Comparison of ENCODE assay signal across 36 cellular contexts in genomic region chr4:86841309-86841708, GRCh38. TPM values are rescaled to one million over a fixed set of nuclear protein-coding genes. Genes with fewer than 3 reads are reported as not detected.
"Had no signal": no experiment of that assay in that cellular context is flagged by ENCODE, and none has a peak within 500 bp of the region (broad histone marks: within the 10 kb centered on the region; RNA-seq: fewer than 3 reads in every experiment).

No MANE protein-coding gene starts in this region.

- H3K9me3 Mint-ChIP-seq: activated B cell treated with CpG ODN at 0.5 μM for 24 hours; activated naive CD4-positive, alpha-beta T cell treated with anti-CD3 and anti-CD28 coated beads for 36 hours; activated naive CD8-positive, alpha-beta T cell treated with anti-CD3 and anti-CD28 coated beads for 36 hours; activated T-cell treated with anti-CD3 and anti-CD28 coated beads, Interleukin-2, amount 50 U/mL, for 72 hours; effector memory CD8-positive, alpha-beta T cell; memory B cell; naive thymus-derived CD4-positive, alpha-beta T cell; stimulated activated naive B cell treated with anti-CD40 and anti-IgM and Interleukin-4, amounts not matched to agents 10 μg/mL and 1 μg/mL and 100 μg/mL, for 72 hours had no signal

- H3K4me3 ChIP-seq: adrenal gland, gastrocnemius medialis, heart left ventricle, pancreas, prostate gland, stomach, tibial artery, upper lobe of right lung had no signal

- DNase-seq: activated B cell treated with CpG ODN at 0.5 μM for 24 hours; activated CD8-positive, alpha-beta memory T cell treated with anti-CD3 and anti-CD28 coated beads, Interleukin-2, amount 10 ng/mL, durations not matched to agents 7 days and 5 days; activated CD8-positive, alpha-beta T cell treated with anti-CD3 and anti-CD28 coated beads, Interleukin-2, amount 10 ng/mL, durations not matched to agents 7 days and 5 days; activated naive CD4-positive, alpha-beta T cell treated with anti-CD3 and anti-CD28 coated beads for 36 hours; activated naive CD8-positive, alpha-beta T cell treated with anti-CD3 and anti-CD28 coated beads for 36 hours; activated T-cell treated with anti-CD3 and anti-CD28 coated beads for 4 hours; activated T-cell treated with anti-CD3 and anti-CD28 coated beads, Interleukin-2, amount 50 U/mL, for 72 hours; adrenal gland; aorta; caudate nucleus; cortex of kidney; effector memory CD8-positive, alpha-beta T cell; gastrocnemius medialis; heart left ventricle; hypothalamus; immature natural killer cell; midbrain; naive thymus-derived CD4-positive, alpha-beta T cell; nucleus accumbens; pancreas; retina; small intestine; stimulated activated CD4-positive, alpha-beta T cell treated with anti-CD3 and anti-CD28 coated beads, Interleukin-2, amount 100 ng/mL, for 24 hours; stimulated activated naive B cell treated with anti-CD40 and anti-IgM and Interleukin-4, amounts not matched to agents 10 μg/mL and 1 μg/mL and 100 μg/mL, for 72 hours; stomach; T-cell; tibial artery; upper lobe of right lung had no signal

- H3K27ac Mint-ChIP-seq: activated B cell treated with CpG ODN at 0.5 μM for 24 hours; activated CD8-positive, alpha-beta memory T cell treated with anti-CD3 and anti-CD28 coated beads, Interleukin-2, amount 10 ng/mL, durations not matched to agents 7 days and 5 days; activated CD8-positive, alpha-beta T cell treated with anti-CD3 and anti-CD28 coated beads, Interleukin-2, amount 10 ng/mL, durations not matched to agents 7 days and 5 days; activated naive CD4-positive, alpha-beta T cell treated with anti-CD3 and anti-CD28 coated beads for 36 hours; activated naive CD8-positive, alpha-beta T cell treated with anti-CD3 and anti-CD28 coated beads for 36 hours; activated T-cell treated with anti-CD3 and anti-CD28 coated beads, Interleukin-2, amount 50 U/mL, for 72 hours; brain; effector memory CD8-positive, alpha-beta T cell; immature natural killer cell; memory B cell; naive thymus-derived CD4-positive, alpha-beta T cell; stimulated activated naive B cell treated with anti-CD40 and anti-IgM and Interleukin-4, amounts not matched to agents 10 μg/mL and 1 μg/mL and 100 μg/mL, for 72 hours; T-cell had no signal

- H3K36me3 Mint-ChIP-seq: activated CD8-positive, alpha-beta memory T cell treated with anti-CD3 and anti-CD28 coated beads, Interleukin-2, amount 10 ng/mL, durations not matched to agents 7 days and 5 days; activated naive CD8-positive, alpha-beta T cell treated with anti-CD3 and anti-CD28 coated beads for 36 hours; brain; immature natural killer cell; memory B cell; naive thymus-derived CD4-positive, alpha-beta T cell; stimulated activated naive B cell treated with anti-CD40 and anti-IgM and Interleukin-4, amounts not matched to agents 10 μg/mL and 1 μg/mL and 100 μg/mL, for 72 hours; T-cell had no signal

- H3K4me1 ChIP-seq: adrenal gland, gastrocnemius medialis, heart left ventricle, pancreas, prostate gland, tibial artery, upper lobe of right lung had no signal

- H3K27me3 ChIP-seq: adrenal gland, gastrocnemius medialis, heart left ventricle, pancreas, stomach, tibial artery, upper lobe of right lung had no signal

- H3K27ac ChIP-seq: adrenal gland, gastrocnemius medialis, heart left ventricle, pancreas, prostate gland, stomach, tibial artery, upper lobe of right lung had no signal

- H3K36me3 ChIP-seq: adrenal gland, gastrocnemius medialis, heart left ventricle, pancreas, prostate gland, stomach, tibial artery, upper lobe of right lung had no signal

- FAIRE-seq: pancreas, small intestine had no signal

- H3K4me1 Mint-ChIP-seq: activated B cell treated with CpG ODN at 0.5 μM for 24 hours; activated CD8-positive, alpha-beta memory T cell treated with anti-CD3 and anti-CD28 coated beads, Interleukin-2, amount 10 ng/mL, durations not matched to agents 7 days and 5 days; activated naive CD8-positive, alpha-beta T cell treated with anti-CD3 and anti-CD28 coated beads for 36 hours; brain; immature natural killer cell; memory B cell; naive thymus-derived CD4-positive, alpha-beta T cell; stimulated activated naive B cell treated with anti-CD40 and anti-IgM and Interleukin-4, amounts not matched to agents 10 μg/mL and 1 μg/mL and 100 μg/mL, for 72 hours; T-cell had no signal

- H3K27me3 Mint-ChIP-seq: activated B cell treated with CpG ODN at 0.5 μM for 24 hours; activated CD8-positive, alpha-beta memory T cell treated with anti-CD3 and anti-CD28 coated beads, Interleukin-2, amount 10 ng/mL, durations not matched to agents 7 days and 5 days; brain; T-cell had no signal

- ATAC-seq: activated CD8-positive, alpha-beta memory T cell treated with anti-CD3 and anti-CD28 coated beads, Interleukin-2, amount 10 ng/mL, durations not matched to agents 7 days and 5 days; activated CD8-positive, alpha-beta T cell treated with anti-CD3 and anti-CD28 coated beads, Interleukin-2, amount 10 ng/mL, durations not matched to agents 7 days and 5 days; activated T-cell treated with anti-CD3 and anti-CD28 coated beads, Interleukin-2, amount 50 U/mL, for 72 hours; effector memory CD8-positive, alpha-beta T cell; gastrocnemius medialis; heart left ventricle; naive thymus-derived CD4-positive, alpha-beta T cell; pancreas; sciatic nerve; stimulated activated naive B cell treated with anti-CD40 and anti-IgM and Interleukin-4, amounts not matched to agents 10 μg/mL and 1 μg/mL and 100 μg/mL, for 72 hours; T-cell; upper lobe of right lung had no signal

- H3K4me3 Mint-ChIP-seq: activated B cell treated with CpG ODN at 0.5 μM for 24 hours; activated CD8-positive, alpha-beta memory T cell treated with anti-CD3 and anti-CD28 coated beads, Interleukin-2, amount 10 ng/mL, durations not matched to agents 7 days and 5 days; activated CD8-positive, alpha-beta T cell treated with anti-CD3 and anti-CD28 coated beads, Interleukin-2, amount 10 ng/mL, durations not matched to agents 7 days and 5 days; activated naive CD4-positive, alpha-beta T cell treated with anti-CD3 and anti-CD28 coated beads for 36 hours; activated naive CD8-positive, alpha-beta T cell treated with anti-CD3 and anti-CD28 coated beads for 36 hours; activated T-cell treated with anti-CD3 and anti-CD28 coated beads, Interleukin-2, amount 50 U/mL, for 72 hours; brain; effector memory CD8-positive, alpha-beta T cell; immature natural killer cell; memory B cell; naive thymus-derived CD4-positive, alpha-beta T cell; stimulated activated naive B cell treated with anti-CD40 and anti-IgM and Interleukin-4, amounts not matched to agents 10 μg/mL and 1 μg/mL and 100 μg/mL, for 72 hours; T-cell had no signal

RNA-seq across cellular contexts. Expression of gene SLC10A6, which starts 7.9 kb away (rescaled TPM):
- total RNA-seq: activated CD8-positive, alpha-beta memory T cell treated with anti-CD3 and anti-CD28 coated beads, Interleukin-2, amount 10 ng/mL, durations not matched to agents 7 days and 5 days; activated CD8-positive, alpha-beta T cell treated with anti-CD3 and anti-CD28 coated beads, Interleukin-2, amount 10 ng/mL, durations not matched to agents 7 days and 5 days; activated naive CD4-positive, alpha-beta T cell treated with anti-CD3 and anti-CD28 coated beads for 36 hours; activated naive CD8-positive, alpha-beta T cell treated with anti-CD3 and anti-CD28 coated beads for 36 hours; chondrocyte; kidney epithelial cell; T-cell; T-helper 2 cell treated with Interferon-gamma antibody and Interleukin-4, amounts not matched to agents 100 ng/mL and 5 ng/mL, for 36 hours had no signal
- polyA plus RNA-seq: aorta; immature natural killer cell; naive thymus-derived CD4-positive, alpha-beta T cell; neural cell had no signal

RNA-seq across cellular contexts. Expression of gene C4orf36, which starts 50.9 kb away (rescaled TPM):
- total RNA-seq: activated B cell treated with CpG ODN at 0.5 μM for 24 hours; activated CD8-positive, alpha-beta memory T cell treated with anti-CD3 and anti-CD28 coated beads, Interleukin-2, amount 10 ng/mL, durations not matched to agents 7 days and 5 days; activated naive CD8-positive, alpha-beta T cell treated with anti-CD3 and anti-CD28 coated beads for 36 hours; naive thymus-derived CD4-positive, alpha-beta T cell; T-helper 2 cell treated with Interferon-gamma antibody and Interleukin-4, amounts not matched to agents 100 ng/mL and 5 ng/mL, for 36 hours had no signal
- polyA plus RNA-seq: naive thymus-derived CD4-positive, alpha-beta T cell had no signal
